ENCODE assay signal across 9 cellular contexts in genomic region chr3:68090571-68090970, GRCh38.
"Had no signal": no experiment of that assay in that cellular context is flagged by ENCODE, and none has a peak within 500 bp of the region (broad histone marks: within the 10 kb centered on the region; RNA-seq: fewer than 3 reads in every experiment).

No MANE protein-coding gene starts in this region.

- H3K27me3 Mint-ChIP-seq: memory B cell had no signal

- H3K27ac Mint-ChIP-seq: activated naive CD4-positive, alpha-beta T cell treated with anti-CD3 and anti-CD28 coated beads, Interleukin-2, amount 50 U/mL, for 72 hours; memory B cell had no signal

- DNase-seq: activated effector memory CD4-positive, alpha-beta T cell treated with anti-CD3 and anti-CD28 coated beads, Interleukin-2, amount 50 U/mL, for 16 hours; aorta; foreskin keratinocyte; heart left ventricle; left ventricle myocardium inferior; retina; trophoblast cell had no signal

- H3K4me1 Mint-ChIP-seq: memory B cell had no signal

- H3K4me3 Mint-ChIP-seq: memory B cell had no signal

- H3K36me3 Mint-ChIP-seq: activated naive CD4-positive, alpha-beta T cell treated with anti-CD3 and anti-CD28 coated beads, Interleukin-2, amount 50 U/mL, for 72 hours; memory B cell had no signal

- ATAC-seq: activated naive CD4-positive, alpha-beta T cell treated with anti-CD3 and anti-CD28 coated beads, Interleukin-2, amount 50 U/mL, for 72 hours; foreskin keratinocyte; heart left ventricle had no signal

- H3K9me3 Mint-ChIP-seq: memory B cell had no signal
